In the genomic region with DNA sequence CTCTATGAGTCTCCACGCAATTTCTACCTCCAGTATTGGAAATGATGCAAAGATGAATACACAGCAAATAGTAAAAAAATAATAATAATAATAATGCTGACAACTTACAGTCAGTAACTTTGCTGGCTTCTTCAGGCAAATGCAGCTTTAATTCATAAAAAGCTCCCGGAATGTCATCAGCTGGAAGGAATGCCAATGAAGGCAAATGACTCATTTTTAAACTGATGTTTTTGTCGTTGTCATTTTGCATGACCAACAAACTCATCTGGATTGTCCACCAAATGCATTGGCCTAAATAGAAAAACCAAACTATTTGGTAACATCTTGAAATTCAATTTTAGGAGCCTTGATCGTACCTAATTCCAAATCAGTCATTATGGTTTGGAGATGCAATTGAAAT, we compare ENCODE assay signal across 26 cellular contexts.
"Had no signal": no experiment of that assay in that cellular context is flagged by ENCODE, and none has a peak within 500 bp of the region (broad histone marks: within the 10 kb centered on the region; RNA-seq: fewer than 3 reads in every experiment).

No MANE protein-coding gene starts in this region.

- H3K27ac Mint-ChIP-seq: activated naive CD8-positive, alpha-beta T cell; progenitor cell of endocrine pancreas had no signal

- H3K27ac ChIP-seq: body of pancreas, epithelial cell of prostate, esophagus squamous epithelium, gastrocnemius medialis, left ventricle myocardium inferior, ovary, right lobe of liver, skin epidermis, testis, transverse colon, VCaP had no signal

- H3K27me3 ChIP-seq: body of pancreas, esophagus squamous epithelium, gastrocnemius medialis, ovary, right lobe of liver, testis, transverse colon had no signal

- H3K36me3 ChIP-seq: esophagus squamous epithelium, gastrocnemius medialis, left ventricle myocardium inferior, ovary, right lobe of liver, transverse colon had no signal

- H3K9me3 ChIP-seq: body of pancreas, esophagus squamous epithelium, gastrocnemius medialis, left ventricle myocardium inferior, ovary, right lobe of liver, testis, transverse colon had no signal

- H3K36me3 Mint-ChIP-seq: activated naive CD8-positive, alpha-beta T cell had no signal

- H3K4me1 ChIP-seq: body of pancreas, esophagus squamous epithelium, gastrocnemius medialis, left ventricle myocardium inferior, right lobe of liver, transverse colon had no signal

- H3K4me3 Mint-ChIP-seq: activated naive CD8-positive, alpha-beta T cell had no signal

- H3K27me3 Mint-ChIP-seq: progenitor cell of endocrine pancreas had no signal

- ATAC-seq: body of pancreas; gastrocnemius medialis; right lobe of liver; stimulated activated naive CD8-positive, alpha-beta T cell treated with anti-CD3 and anti-CD28 coated beads, Interleukin-15, Interleukin-2, amounts not matched to agents 100 U/mL and 50 U/mL, for 24 hours had no signal

- H3K4me3 ChIP-seq: body of pancreas, esophagus squamous epithelium, gastrocnemius medialis, left ventricle myocardium inferior, lung, ovary, right lobe of liver, skin epidermis, testis, transverse colon had no signal

- DNase-seq: activated CD4-positive, alpha-beta T cell treated with anti-CD3 and anti-CD28 coated beads for 4 hours; activated CD4-positive, alpha-beta T cell treated with anti-CD3 and anti-CD28 coated beads, Interleukin-2, amount 50 U/mL, for 48 hours; activated CD8-positive, alpha-beta memory T cell treated with anti-CD3 and anti-CD28 coated beads for 24 hours; activated effector memory CD4-positive, alpha-beta T cell treated with Interleukin-2 at 50 U/mL for 16 hours; activated naive CD4-positive, alpha-beta T cell treated with Interleukin-2 at 50 U/mL for 16 hours; anterior cingulate cortex; body of pancreas; dermis blood vessel endothelial cell; effector CD4-positive, alpha-beta T cell; esophagus squamous epithelium; gastrocnemius medialis; glutamatergic neuron; left ventricle myocardium inferior; ovary; right lobe of liver; stimulated activated CD4-positive, alpha-beta T cell treated with anti-CD3 and anti-CD28 coated beads, Interleukin-12 subunit alpha, Interleukin-12 subunit beta, amount 100 ng/mL, for 4 hours; stimulated activated CD4-positive, alpha-beta T cell treated with anti-CD3 and anti-CD28 coated beads, Interleukin-4, amount 100 ng/mL, for 1 hour; stimulated activated naive CD8-positive, alpha-beta T cell treated with anti-CD3 and anti-CD28 coated beads, Interleukin-15, Interleukin-2, amounts not matched to agents 100 U/mL and 50 U/mL, for 24 hours; testis; transverse colon had no signal
